In genomic region chr9:125430161-125430485, GRCh38 we compare ENCODE assay signal across 19 cellular contexts.
"Had no signal": no experiment of that assay in that cellular context is flagged by ENCODE, and none has a peak within 500 bp of the region (broad histone marks: within the 10 kb centered on the region; RNA-seq: fewer than 3 reads in every experiment).

No MANE protein-coding gene starts in this region.

- DNase-seq: effector memory CD8-positive, alpha-beta T cell; esophagus squamous epithelium; foreskin fibroblast; glutamatergic neuron; immature natural killer cell; left cardiac atrium; natural killer cell; small intestine; stimulated activated CD4-positive, alpha-beta T cell treated with anti-CD3 and anti-CD28 coated beads, Interleukin-2, amount 100 ng/mL, for 48 hours; stimulated activated naive CD4-positive, alpha-beta T cell treated with Interleukin-2 at 50 U/mL for 16 hours; trophoblast cell had no signal

- H3K27me3 Mint-ChIP-seq: effector memory CD8-positive, alpha-beta T cell had no signal

- H3K4me3 Mint-ChIP-seq: dendritic cell treated with granulocyte-macrophage colony-stimulating factor and Interleukin-4, amounts not matched to agents 40 ng/mL and 50 ng/mL, for 4 days; effector memory CD8-positive, alpha-beta T cell; immature natural killer cell; mesothelial cell of epicardium; natural killer cell had no signal

- H3K4me3 ChIP-seq: esophagus squamous epithelium, gastroesophageal sphincter had no signal

- ATAC-seq: effector memory CD8-positive, alpha-beta T cell; gastroesophageal sphincter; left cardiac atrium; natural killer cell had no signal

- H3K36me3 Mint-ChIP-seq: immature natural killer cell, mesothelial cell of epicardium, natural killer cell had no signal

- H3K4me1 ChIP-seq: esophagus squamous epithelium, gastroesophageal sphincter had no signal

- H3K9me3 ChIP-seq: esophagus squamous epithelium, gastroesophageal sphincter, neutrophil had no signal

- H3K4me1 Mint-ChIP-seq: immature natural killer cell, natural killer cell had no signal

- H3K27ac Mint-ChIP-seq: dendritic cell treated with granulocyte-macrophage colony-stimulating factor and Interleukin-4, amounts not matched to agents 40 ng/mL and 50 ng/mL, for 4 days; effector memory CD8-positive, alpha-beta T cell; immature natural killer cell; mesothelial cell of epicardium; natural killer cell had no signal

- H3K27ac ChIP-seq: epithelial cell of prostate, esophagus squamous epithelium, gastroesophageal sphincter, neutrophil had no signal

- H3K36me3 ChIP-seq: esophagus squamous epithelium, gastroesophageal sphincter, neutrophil had no signal

- H3K27me3 ChIP-seq: esophagus squamous epithelium, gastroesophageal sphincter had no signal

- H3K9me3 Mint-ChIP-seq: dendritic cell treated with granulocyte-macrophage colony-stimulating factor and Interleukin-4, amounts not matched to agents 40 ng/mL and 50 ng/mL, for 4 days; effector memory CD8-positive, alpha-beta T cell; immature natural killer cell; mesothelial cell of epicardium; natural killer cell had no signal

- FAIRE-seq: colon, keratinocyte, small intestine, urothelium cell line had no signal
